In genomic region chr5:93360436-93361100, GRCh38 we compare ENCODE assay signal across 17 cellular contexts.
"Had no signal": no experiment of that assay in that cellular context is flagged by ENCODE, and none has a peak within 500 bp of the region (broad histone marks: within the 10 kb centered on the region; RNA-seq: fewer than 3 reads in every experiment).

No MANE protein-coding gene starts in this region.

- H3K27ac ChIP-seq: ascending aorta, colonic mucosa, sigmoid colon had no signal

- FAIRE-seq: urothelium cell line had no signal

- H3K4me3 ChIP-seq: ascending aorta, colonic mucosa, left lung, sigmoid colon, thyroid gland had no signal

- DNase-seq: activated CD8-positive, alpha-beta memory T cell treated with anti-CD3 and anti-CD28 coated beads, Interleukin-2, amount 50 U/mL, for 4 hours; activated CD8-positive, alpha-beta T cell treated with anti-CD3 and anti-CD28 coated beads for 36 hours; activated gamma-delta T cell treated with Interleukin-2 at 50 U/mL for 16 hours; activated T-cell treated with anti-CD3 and anti-CD28 coated beads, Interleukin-2, amount 50 U/mL, for 72 hours; caudate nucleus; colonic mucosa; effector CD4-positive, alpha-beta T cell; immature natural killer cell; nephron progenitor cell; sigmoid colon; stimulated activated CD4-positive, alpha-beta T cell treated with anti-CD3 and anti-CD28 coated beads, Interleukin-4, amount 100 ng/mL, for 4 hours; stimulated activated naive CD8-positive, alpha-beta T cell treated with anti-CD3 and anti-CD28 coated beads, Interleukin-15, amount 100 ng/mL, for 72 hours; T-helper 9 cell; thyroid gland had no signal

- ATAC-seq: activated CD8-positive, alpha-beta T cell treated with anti-CD3 and anti-CD28 coated beads for 36 hours; activated T-cell treated with anti-CD3 and anti-CD28 coated beads, Interleukin-2, amount 50 U/mL, for 72 hours; stimulated activated naive CD8-positive, alpha-beta T cell treated with anti-CD3 and anti-CD28 coated beads, Interleukin-15, amount 100 ng/mL, for 72 hours had no signal

- H3K9me3 ChIP-seq: ascending aorta, colonic mucosa, left lung, sigmoid colon, thyroid gland had no signal

- H3K36me3 ChIP-seq: ascending aorta, colonic mucosa, left lung, sigmoid colon, thyroid gland had no signal

- H3K27me3 ChIP-seq: ascending aorta, colonic mucosa, left lung, sigmoid colon, thyroid gland had no signal

- H3K4me1 ChIP-seq: ascending aorta, colonic mucosa, sigmoid colon had no signal
